8 cellular contexts compared by ENCODE assay signal in genomic region chr6:128655978-128656498, GRCh38.
DNase-seq lines count a peak whose midpoint lies in the region; ATAC-seq, FAIRE-seq and TF ChIP-seq lines count a peak whose summit lies in the region.

No MANE protein-coding gene starts in this region.

- no peak overlapping the region for H3T11ph ChIP-seq in H9 (ENCODE audit: low read length)

- H3K23ac ChIP-seq in mesenchymal stem cell (ENCODE audit: low read length in 2 of 2) (no peak overlapping the region), H9 (ENCODE audit: insufficient read length, low read depth, low read length) (no peak overlapping the region)

- H2AK5ac ChIP-seq in mesenchymal stem cell (ENCODE audit: low read length, severe bottlenecking), result no peak overlapping the region
- no peak overlapping the region for H2AK5ac ChIP-seq in H9 (ENCODE audit: insufficient read length, low read length)

- H3K4me2 ChIP-seq in mesenchymal stem cell (ENCODE audit: low read length, poor library complexity, severe bottlenecking) (peak overlapping the region; percentile 34), H9 (ENCODE audit: insufficient read depth, insufficient read length, low read length) (no peak overlapping the region)

- H3K27ac Mint-ChIP-seq in activated CD4-positive, alpha-beta memory T cell treated with anti-CD3 and anti-CD28 coated beads, Interleukin-2, amount 10 ng/mL, durations not matched to agents 7 days and 5 days, result no peak overlapping the region
- peak overlapping the region in 1 of 3 experiments; percentile 19; a peak in 1 of 7 replicates for H3K27ac Mint-ChIP-seq in H9

- peak overlapping the region in 1 of 2 experiments; percentile 41 for H3K4ac ChIP-seq in mesenchymal stem cell (ENCODE audit: low read depth in 1 of 2, low read length in 2 of 2)
- no peak overlapping the region for H3K4ac ChIP-seq in H9 (ENCODE audit: low read depth, low read length)

- no peak overlapping the region for H2BK20ac ChIP-seq in H9 (ENCODE audit: low read depth, low read length, poor library complexity, severe bottlenecking)

- H3K4me1 ChIP-seq in left ventricle myocardium inferior (peaks cover 15% of the 10 kb centered on the region), right cardiac atrium (ENCODE audit: control insufficient read depth, insufficient read depth, low read length) (peaks cover 2% of the 10 kb centered on the region), mesenchymal stem cell (ENCODE audit: control insufficient read depth, insufficient read depth, low read depth, low read length) (peaks cover 1% of the 10 kb centered on the region), small intestine (ENCODE audit: control insufficient read depth in 2 of 2, insufficient read depth in 1 of 2, low read depth in 1 of 2, low read length in 1 of 2) (no peaks in the 10 kb centered on the region), H9 (ENCODE audit: insufficient read depth, low read length) (no peaks in the 10 kb centered on the region)

- H4K20me1 ChIP-seq in H9 (ENCODE audit: control insufficient read depth, insufficient read depth, insufficient read length), result no peaks in the 10 kb centered on the region

- H3K79me1 ChIP-seq in mesenchymal stem cell (replicated peaks; ENCODE audit: low read length, poor library complexity, severe bottlenecking) (no peaks in the 10 kb centered on the region), H9 (ENCODE audit: insufficient read depth, low read depth, low read length, poor library complexity, severe bottlenecking) (no peaks in the 10 kb centered on the region)

- H2BK15ac ChIP-seq in mesenchymal stem cell (ENCODE audit: low read depth, poor library complexity, severe bottlenecking) (no peak overlapping the region), H9 (ENCODE audit: low read depth, low read length) (no peak overlapping the region)

- H3K4me3 ChIP-seq in left ventricle myocardium inferior (no peak overlapping the region), right cardiac atrium (ENCODE audit: low read length) (no peak overlapping the region), mesenchymal stem cell (ENCODE audit: insufficient read depth in 1 of 2, low read depth in 1 of 2, low read length in 2 of 2) (peak overlapping the region in 1 of 2 experiments; percentile 52), small intestine (ENCODE audit: low read depth in 1 of 2, low read length in 2 of 2) (no peak overlapping the region)

- H3K27me3 Mint-ChIP-seq in activated CD4-positive, alpha-beta memory T cell treated with anti-CD3 and anti-CD28 coated beads, Interleukin-2, amount 10 ng/mL, durations not matched to agents 7 days and 5 days, result no peaks in the 10 kb centered on the region
- H3K27me3 Mint-ChIP-seq in H9 (ENCODE audit: low read depth), result no peaks in the 10 kb centered on the region

- DNase-seq in left ventricle myocardium inferior (no peak), right cardiac atrium (no peak), mesenchymal stem cell (peak; percentile 92), small intestine (no peak), H9 (no peak), RPMI8226 (no peak)
- peak; percentile 16 for DNase-seq in activated CD4-positive, alpha-beta memory T cell treated with anti-CD3 and anti-CD28 coated beads, Interleukin-2, amount 10 ng/mL, durations not matched to agents 7 days and 5 days

- H3K36me3 ChIP-seq in left ventricle myocardium inferior, result no peaks in the 10 kb centered on the region
- no peaks in the 10 kb centered on the region for H3K36me3 ChIP-seq in mesenchymal stem cell (ENCODE audit: control insufficient read depth in 1 of 2, insufficient read depth in 2 of 2, low read depth in 1 of 2, low read length in 2 of 2)
- H3K36me3 ChIP-seq in small intestine (ENCODE audit: control insufficient read depth in 2 of 2, insufficient read depth in 2 of 2, low read length in 2 of 2), result no peaks in the 10 kb centered on the region

- peak overlapping the region; percentile 71 for H3K9ac ChIP-seq in mesenchymal stem cell (ENCODE audit: low read length)
- no peak overlapping the region for H3K9ac ChIP-seq in H9 (ENCODE audit: extremely low read depth, insufficient read length, low read length)

- FAIRE-seq in small intestine (lab: Jason Lieb, UNC), result no peak

- POLR2A ChIA-PET in activated CD4-positive, alpha-beta memory T cell treated with anti-CD3 and anti-CD28 coated beads, Interleukin-2, amount 10 ng/mL, durations not matched to agents 7 days and 5 days (lab: Charles Lee), result interaction anchor here (1.0 kb wide), 1 partner anchor 136 kb away, joined by 3 read pairs; the partner anchor contains the start of gene PTPRK

- peaks cover 4% of the 10 kb centered on the region for H3K9me3 Mint-ChIP-seq in activated CD4-positive, alpha-beta memory T cell treated with anti-CD3 and anti-CD28 coated beads, Interleukin-2, amount 10 ng/mL, durations not matched to agents 7 days and 5 days
- no peaks in the 10 kb centered on the region for H3K9me3 Mint-ChIP-seq in H9

- H4K91ac ChIP-seq in mesenchymal stem cell (ENCODE audit: low read length), result peak overlapping the region; percentile 61
- H4K91ac ChIP-seq in H9 (ENCODE audit: insufficient read length, low read depth, low read length), result no peak overlapping the region

- H2BK120ac ChIP-seq in mesenchymal stem cell (ENCODE audit: low read depth, low read length) (peak overlapping the region; percentile 79), H9 (ENCODE audit: low read depth, low read length, poor library complexity, severe bottlenecking) (no peak overlapping the region)

- ATAC-seq in right cardiac atrium (no peak), HG03060 (IDR thresholded peaks at IDR 0.05; ENCODE audit: low read depth, unreplicated experiment) (peak; percentile 86)

- H3K14ac ChIP-seq in mesenchymal stem cell (ENCODE audit: low read length in 2 of 2), result no peak overlapping the region
- H3K14ac ChIP-seq in H9 (ENCODE audit: insufficient read depth, low read length), result no peak overlapping the region

- no peak overlapping the region for H4K5ac ChIP-seq in H9 (ENCODE audit: insufficient read length, low read depth, low read length)

- H3K56ac ChIP-seq in H9 (ENCODE audit: insufficient read length, low read depth, low read length), result no peak overlapping the region

- H3K79me2 ChIP-seq in H9 (ENCODE audit: insufficient read depth, low read length), result no peaks in the 10 kb centered on the region

- peaks cover 3% of the 10 kb centered on the region for H3K36me3 Mint-ChIP-seq in activated CD4-positive, alpha-beta memory T cell treated with anti-CD3 and anti-CD28 coated beads, Interleukin-2, amount 10 ng/mL, durations not matched to agents 7 days and 5 days (ENCODE audit: low read depth)
- H3K36me3 Mint-ChIP-seq in H9 (ENCODE audit: insufficient read depth in 1 of 3, low read depth in 3 of 3), result no peaks in the 10 kb centered on the region

- peak overlapping the region; percentile 5 for H3K27ac ChIP-seq in left ventricle myocardium inferior (replicated peaks)
- H3K27ac ChIP-seq in right cardiac atrium (ENCODE audit: low read length), result no peak overlapping the region
- peak overlapping the region; percentile 92 for H3K27ac ChIP-seq in mesenchymal stem cell (ENCODE audit: low read length, poor library complexity, severe bottlenecking)
- no peak overlapping the region for H3K27ac ChIP-seq in small intestine (ENCODE audit: low read depth in 1 of 2, low read length in 1 of 2)
- no peak overlapping the region for H3K27ac ChIP-seq in H9 (ENCODE audit: insufficient read length, low read depth, low read length)

- no peaks in the 10 kb centered on the region for H3K9me3 ChIP-seq in left ventricle myocardium inferior (replicated peaks)
- no peaks in the 10 kb centered on the region for H3K9me3 ChIP-seq in right cardiac atrium (ENCODE audit: control insufficient read depth, low read length)
- no peaks in the 10 kb centered on the region for H3K9me3 ChIP-seq in mesenchymal stem cell (ENCODE audit: control insufficient read depth, low read length)
- no peaks in the 10 kb centered on the region for H3K9me3 ChIP-seq in small intestine (ENCODE audit: control insufficient read depth, low read depth)
- no peaks in the 10 kb centered on the region for H3K9me3 ChIP-seq in H9 (ENCODE audit: control insufficient read depth, low read depth, low read length)

- intact Hi-C loops in left ventricle myocardium inferior (cut with micrococcal nuclease) (no loop called here), right cardiac atrium (cut with DNase I) (no loop called here)

- 42% methylated on average over 1 of the region's 1 CpG for WGBS in right cardiac atrium
- 0% methylated on average over 1 of the region's 1 CpG for WGBS in mesenchymal stem cell
- WGBS in small intestine, 3 donors, result 64 to 68% (median 65%) methylated on average over 1 of the region's 1 CpG
- WGBS in H9 (ENCODE audit: extremely low coverage, insufficient read length, low lambda C conversion rate), result no CpG with 5 or more reads among the region's 1 CpG

- H2BK5ac ChIP-seq in mesenchymal stem cell (ENCODE audit: low read depth, low read length, poor library complexity, severe bottlenecking) (peak overlapping the region; percentile 66), H9 (ENCODE audit: insufficient read length, low read length) (no peak overlapping the region)

- H2BK12ac ChIP-seq in mesenchymal stem cell (ENCODE audit: low read length in 2 of 2) (peak overlapping the region in 1 of 2 experiments; percentile 52), H9 (ENCODE audit: insufficient read length, low read depth, low read length) (no peak overlapping the region)

- H4K8ac ChIP-seq in mesenchymal stem cell (ENCODE audit: low read length) (peak overlapping the region; percentile 72), H9 (replicated peaks; ENCODE audit: insufficient read length, low read depth, low read length) (no peak overlapping the region)

- H3K27me3 ChIP-seq in left ventricle myocardium inferior (ENCODE audit: low read depth) (no peaks in the 10 kb centered on the region), right cardiac atrium (ENCODE audit: control insufficient read depth, insufficient read depth) (no peaks in the 10 kb centered on the region), mesenchymal stem cell (ENCODE audit: control insufficient read depth in 1 of 2, insufficient read depth in 1 of 2, low read length in 2 of 2) (no peaks in the 10 kb centered on the region), small intestine (ENCODE audit: control insufficient read depth in 2 of 2, insufficient read depth in 2 of 2, low read length in 2 of 2) (no peaks in the 10 kb centered on the region), H9 (ENCODE audit: insufficient read depth, low read length) (no peaks in the 10 kb centered on the region)

- no peaks in the 10 kb centered on the region for H3K23me2 ChIP-seq in H9 (ENCODE audit: insufficient read length, low read depth, low read length, poor library complexity, severe bottlenecking)

- CTCF ChIA-PET in activated CD4-positive, alpha-beta memory T cell treated with anti-CD3 and anti-CD28 coated beads, Interleukin-2, amount 10 ng/mL, durations not matched to agents 7 days and 5 days (lab: Charles Lee), result no interaction called here

- H3K18ac ChIP-seq in mesenchymal stem cell (ENCODE audit: low read depth in 1 of 2, low read length in 2 of 2) (peak overlapping the region; percentile 43 to 62), H9 (ENCODE audit: insufficient read length, low read depth, low read length) (no peak overlapping the region)

- H2AFZ ChIP-seq in mesenchymal stem cell (ENCODE audit: low read depth, low read length) (no peak overlapping the region), H9 (ENCODE audit: low read length) (no peak overlapping the region)

- no peak overlapping the region for H3K4me3 Mint-ChIP-seq in activated CD4-positive, alpha-beta memory T cell treated with anti-CD3 and anti-CD28 coated beads, Interleukin-2, amount 10 ng/mL, durations not matched to agents 7 days and 5 days
- H3K4me3 Mint-ChIP-seq in H9, result no peak overlapping the region

- peaks cover 16% of the 10 kb centered on the region for H3K4me1 Mint-ChIP-seq in activated CD4-positive, alpha-beta memory T cell treated with anti-CD3 and anti-CD28 coated beads, Interleukin-2, amount 10 ng/mL, durations not matched to agents 7 days and 5 days
- peaks cover 0 to 5% of the 10 kb centered on the region in 2 experiments; a peak in 1 of 4 replicates for H3K4me1 Mint-ChIP-seq in H9

- no peak for TF ChIP-seq CTCF in left ventricle myocardium inferior (IDR thresholded peaks at IDR 0.05; ENCODE audit: borderline replicate concordance)
- no peak for TF ChIP-seq CTCF in H9 (conservative IDR thresholded peaks at IDR 0.05)

Comparison
In these comparisons a context has a peak if more than half of its experiments do, and no peak if none do; other contexts are left out.
1. H3K27ac ChIP-seq: peak in left ventricle myocardium inferior (single experiment) and mesenchymal stem cell (single experiment); none in right cardiac atrium (single experiment), small intestine (0 of 2) and H9 (single experiment).
2. DNase-seq: peak in activated CD4-positive, alpha-beta memory T cell treated with anti-CD3 and anti-CD28 coated beads, Interleukin-2, amount 10 ng/mL, durations not matched to agents 7 days and 5 days (single experiment) and mesenchymal stem cell (single experiment); none in left ventricle myocardium inferior (single experiment), right cardiac atrium (0 of 3), small intestine (single experiment), H9 (single experiment) and RPMI8226 (single experiment).